22 cellular contexts compared by ENCODE assay signal in genomic region chr22:33869946-33870345, GRCh38. TPM values are rescaled to one million over a fixed set of nuclear protein-coding genes. Genes with fewer than 3 reads are reported as not detected.
DNase-seq lines count a peak whose midpoint lies in the region; ATAC-seq and TF ChIP-seq lines count a peak whose summit lies in the region.
"Had no signal": no experiment of that assay in that cellular context is flagged by ENCODE, and none has a peak within 500 bp of the region (broad histone marks: within the 10 kb centered on the region; RNA-seq: fewer than 3 reads in every experiment).

No MANE protein-coding gene starts in this region.

- peaks cover 38% of the 10 kb centered on the region for H3K4me1 ChIP-seq in vagina

- peak overlapping the region; percentile 60 for H3K27ac ChIP-seq in vagina
- H3K27ac ChIP-seq: cardiac muscle cell, KMS-11 had no signal

- H3K27me3 Mint-ChIP-seq in naive thymus-derived CD8-positive, alpha-beta T cell: no peaks in the 10 kb centered on the region
- H3K27me3 Mint-ChIP-seq: naive B cell had no signal

- H3K9me3 Mint-ChIP-seq in naive thymus-derived CD8-positive, alpha-beta T cell: peaks cover 0 to 3% (median 0%) of the 10 kb centered on the region in 9 donors
- H3K9me3 Mint-ChIP-seq: activated naive CD4-positive, alpha-beta T cell treated with anti-CD3 and anti-CD28 coated beads for 36 hours; activated T-cell treated with anti-CD3 and anti-CD28 coated beads, Interleukin-2, amount 50 U/mL, for 4 hours; naive B cell had no signal

- no peak overlapping the region for H3K4me3 Mint-ChIP-seq in naive thymus-derived CD8-positive, alpha-beta T cell
- H3K4me3 Mint-ChIP-seq: activated naive CD4-positive, alpha-beta T cell treated with anti-CD3 and anti-CD28 coated beads for 36 hours; activated T-cell treated with anti-CD3 and anti-CD28 coated beads, Interleukin-2, amount 50 U/mL, for 4 hours; CD8-positive, alpha-beta memory T cell; HFFc6 had no signal

- no peak overlapping the region for H3K27ac Mint-ChIP-seq in naive thymus-derived CD8-positive, alpha-beta T cell
- H3K27ac Mint-ChIP-seq: activated naive CD4-positive, alpha-beta T cell treated with anti-CD3 and anti-CD28 coated beads for 36 hours; CD8-positive, alpha-beta memory T cell; HFFc6 had no signal

- H3K36me3 ChIP-seq in vagina: no peaks in the 10 kb centered on the region
- H3K36me3 ChIP-seq: cardiac muscle cell had no signal

- DNase-seq in SK-N-DZ (ENCODE audit: low spot score) (peak; percentile 25), globus pallidus (ENCODE audit: low spot score) (peak; percentile 42), pons (ENCODE audit: low spot score) (peak; percentile 24), vagina (ENCODE audit: extremely low spot score in 2 of 2) (no peak), NCI-H510A treated with DMSO at 0.1 percent for 48 hours (lab: John Stamatoyannopoulos, UW) (no peak)
- no peak for DNase-seq in naive thymus-derived CD8-positive, alpha-beta T cell
- DNase-seq in activated CD8-positive, alpha-beta memory T cell treated with anti-CD3 and anti-CD28 coated beads, Interleukin-2, amount 50 U/mL, for 4 hours: no peak
- DNase-seq: activated naive CD4-positive, alpha-beta T cell treated with anti-CD3 and anti-CD28 coated beads for 36 hours; activated T-cell treated with anti-CD3 and anti-CD28 coated beads, Interleukin-2, amount 50 U/mL, for 4 hours; CD8-positive, alpha-beta memory T cell; dermis blood vessel endothelial cell; DMS53; foreskin fibroblast; GF-D8; HFFc6; mammary epithelial cell; naive B cell; NCI-H1048; NCI-H187 treated with DMSO at 0.1 percent for 48 hours; NCI-H748 treated with DMSO at 0.1 percent for 48 hours had no signal

- H3K4me1 Mint-ChIP-seq in naive thymus-derived CD8-positive, alpha-beta T cell: peaks cover 0 to 3% (median under 1%) of the 10 kb centered on the region in 4 donors
- H3K4me1 Mint-ChIP-seq: CD8-positive, alpha-beta memory T cell had no signal

- no peaks in the 10 kb centered on the region for H3K36me3 Mint-ChIP-seq in naive thymus-derived CD8-positive, alpha-beta T cell
- H3K36me3 Mint-ChIP-seq: CD8-positive, alpha-beta memory T cell had no signal

- no peak overlapping the region for H3K4me3 ChIP-seq in vagina
- H3K4me3 ChIP-seq: cardiac muscle cell had no signal

- POLR2A ChIA-PET in naive thymus-derived CD8-positive, alpha-beta T cell (lab: Charles Lee): no interaction called here

- no peak for TF ChIP-seq CTCF in vagina (IDR thresholded peaks at IDR 0.05)

- intact Hi-C loops in vagina (cut with DNase I): no loop called here

- H3K9me3 ChIP-seq in vagina: no peaks in the 10 kb centered on the region

- TF ChIP-seq POLR2A in vagina (IDR thresholded peaks at IDR 0.05): no peak

- no peak for ATAC-seq in naive thymus-derived CD8-positive, alpha-beta T cell
- ATAC-seq: activated T-cell treated with anti-CD3 and anti-CD28 coated beads, Interleukin-2, amount 50 U/mL, for 4 hours had no signal

- no peaks in the 10 kb centered on the region for H3K27me3 ChIP-seq in vagina
- H3K27me3 ChIP-seq: cardiac muscle cell had no signal

RNA-seq across cellular contexts. Expression of gene LARGE1, which starts 50.3 kb away (rescaled TPM):
- polyA plus RNA-seq in SK-N-DZ (2014; cell fraction: cytosol; rRNA removed): 13.9 and 14.6 TPM in 2 replicates
- 9.5 and 10.4 TPM in 2 replicates for polyA plus RNA-seq in SK-N-DZ (2014; cell fraction: nucleus; rRNA removed)
- total RNA-seq in vagina: 29.5 TPM
- 1 to 10 TPM; 2.6 to 3.0 TPM for total RNA-seq in naive thymus-derived CD8-positive, alpha-beta T cell
- polyA plus RNA-seq in naive thymus-derived CD8-positive, alpha-beta T cell: under 1 TPM in 1 of 3 donors, not detected in 2; 0.07 TPM

Comparison
In these comparisons a context has a peak if more than half of its experiments do, and no peak if none do; other contexts are left out.
1. DNase-seq: peak in SK-N-DZ (single experiment), globus pallidus (single experiment) and pons (single experiment); none in vagina (0 of 2), NCI-H510A treated with DMSO at 0.1 percent for 48 hours (single experiment), naive thymus-derived CD8-positive, alpha-beta T cell (0 of 10) and activated CD8-positive, alpha-beta memory T cell treated with anti-CD3 and anti-CD28 coated beads, Interleukin-2, amount 50 U/mL, for 4 hours (single experiment).